8 cellular contexts compared by ENCODE assay signal in the genomic region with DNA sequence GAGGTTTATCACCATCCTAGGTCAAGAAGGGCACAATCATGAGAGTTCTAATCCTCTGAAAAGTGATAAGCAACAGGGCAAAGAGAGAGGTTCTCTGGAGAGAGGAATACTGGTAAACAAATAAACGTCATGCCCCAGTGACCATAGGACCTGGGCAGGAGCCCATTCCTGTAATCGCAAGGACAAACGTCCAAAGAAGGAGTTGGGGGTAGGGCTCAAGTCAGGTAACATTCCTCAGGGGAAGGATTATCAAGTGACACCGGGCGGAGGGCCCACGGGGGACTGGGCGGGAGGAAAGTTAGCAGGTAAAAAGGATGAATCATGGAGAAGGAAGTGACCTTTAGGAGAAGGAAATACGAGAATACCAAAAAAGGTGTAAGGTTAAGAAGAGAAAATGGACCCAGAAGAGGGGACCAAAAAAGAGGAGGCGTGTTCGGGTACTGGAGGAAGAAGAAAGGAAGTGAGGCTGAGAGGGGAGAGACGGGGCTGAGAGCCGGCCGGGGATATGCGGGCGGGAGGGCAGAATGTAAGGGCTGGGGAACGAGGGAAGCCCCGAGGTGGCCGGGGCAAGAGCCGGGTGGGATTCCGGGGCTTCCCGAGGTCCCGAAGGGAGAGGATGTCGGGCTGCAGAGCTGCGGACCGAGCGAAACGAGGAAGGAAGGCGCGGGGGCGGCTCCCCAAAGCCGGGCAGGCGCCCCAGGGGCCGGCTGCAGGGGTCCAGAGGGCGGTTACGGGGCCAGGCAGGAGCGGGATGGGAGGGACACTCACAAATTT. TPM values are rescaled to one million over a fixed set of nuclear protein-coding genes. Genes with fewer than 3 reads are reported as not detected.
DNase-seq lines count a peak whose midpoint lies in the region; FAIRE-seq and TF ChIP-seq lines count a peak whose summit lies in the region.

No MANE protein-coding gene starts in this region.

- peak; percentile 51 for DNase-seq in GM10266 (ENCODE audit: extremely low spot score)
- peak; percentile 30 for DNase-seq in H4 (ENCODE audit: low spot score)
- DNase-seq in Karpas-422, result peak; percentile 81
- peak in 4 of 5 experiments; percentile 35 to 64 (median 53) for DNase-seq in T-helper 2 cell
- peak; percentile 41 to 86 for DNase-seq in T47D (ENCODE audit: low read depth in 1 of 2, low spot score in 1 of 2)
- DNase-seq in kidney, result peak; percentile 90
- DNase-seq in stimulated activated CD4-positive, alpha-beta T cell treated with anti-CD3 and anti-CD28 coated beads, Interleukin-4, amount 100 ng/mL, for 1 hour, result peak; percentile 60
- no peak for DNase-seq in frontal cortex (ENCODE audit: low spot score in 2 of 2)

- H3K9me3 ChIP-seq in Karpas-422 (ENCODE audit: low read length) (no peaks in the 10 kb centered on the region), kidney (ENCODE audit: control insufficient read depth in 1 of 2, low read length in 2 of 2) (no peaks in the 10 kb centered on the region)

- no peak for FAIRE-seq in kidney (lab: Jason Lieb, UNC)
- FAIRE-seq in frontal cortex (lab: Jason Lieb, UNC), result no peak

- H3K9ac ChIP-seq in Karpas-422 (ENCODE audit: low read length) (peak overlapping the region; percentile 84), kidney (ENCODE audit: low read length in 2 of 2) (peak overlapping the region; percentile 55 to 77)

- H2AFZ ChIP-seq in Karpas-422 (ENCODE audit: low read length), result no peak overlapping the region

- no peak for TF ChIP-seq CTCF in GM10266 (IDR thresholded peaks at IDR 0.05; ENCODE audit: control insufficient read depth, insufficient read depth, low read depth, missing control alignments)
- TF ChIP-seq CTCF in kidney (IDR thresholded peaks at IDR 0.05; ENCODE audit: borderline replicate concordance, extremely low read depth, insufficient read depth), result no peak

- H3K27ac ChIP-seq in Karpas-422 (ENCODE audit: low read length), result peak overlapping the region; percentile 76
- H3K27ac ChIP-seq in kidney (ENCODE audit: low read depth in 2 of 2, low read length in 2 of 2), result peak overlapping the region; percentile 90 to 94

- H3K36me3 ChIP-seq in Karpas-422 (ENCODE audit: insufficient read depth, low read length), result peaks cover 21% of the 10 kb centered on the region; the same call in 1 of the 2 replicates
- peaks cover 9 to 27% of the 10 kb centered on the region in 2 donors for H3K36me3 ChIP-seq in kidney (ENCODE audit: control insufficient read depth in 1 of 2, insufficient read depth in 2 of 2, low read length in 2 of 2)

- H3K79me2 ChIP-seq in Karpas-422 (ENCODE audit: low read length), result peaks cover 50% of the 10 kb centered on the region

- no peaks in the 10 kb centered on the region for H3K9me2 ChIP-seq in Karpas-422 (replicated peaks; ENCODE audit: insufficient read depth, low read length)

- H3K4me2 ChIP-seq in Karpas-422 (ENCODE audit: low read depth, low read length, poor library complexity, severe bottlenecking), result peak overlapping the region; percentile 87

- peak overlapping the region; percentile 71 for H3K4me3 ChIP-seq in Karpas-422 (ENCODE audit: low read length)
- H3K4me3 ChIP-seq in kidney (ENCODE audit: low read length in 2 of 2), result peak overlapping the region; percentile 62 to 93

- in situ Hi-C loops in T47D (cut with HindIII; ENCODE audit: low pct_unique_long_range_greater_than_20kb, low sequenced_read_pairs), result no loop called here

- intact Hi-C loops in kidney (cut with DNase I), result no loop called here

- peaks cover 3% of the 10 kb centered on the region; the same call in 1 of the 2 replicates for H4K20me1 ChIP-seq in Karpas-422 (ENCODE audit: insufficient read depth, low read depth, low read length)

- no peaks in the 10 kb centered on the region for H3K27me3 ChIP-seq in Karpas-422 (ENCODE audit: low read length)

- H3K4me1 ChIP-seq in Karpas-422 (ENCODE audit: low read length) (peaks cover 47% of the 10 kb centered on the region), kidney (ENCODE audit: control insufficient read depth in 1 of 2, insufficient read depth in 1 of 2, low read depth in 1 of 2, low read length in 2 of 2) (peaks cover 3 to 18% of the 10 kb centered on the region in 2 donors)

RNA-seq across cellular contexts. Expression of a gene that starts 0.6 kb away (rescaled TPM):
- 24.3 and 40.7 TPM in 2 replicates for total RNA-seq in H4 (2014; rRNA removed; shearing (Covaris generic))
- total RNA-seq in Karpas-422 (2014; rRNA removed; shearing (Covaris generic); ENCODE audit: low replicate concordance), result 147 and 181 TPM in 2 replicates
- 156 TPM for total RNA-seq in kidney
- 60.6 TPM for polyA plus RNA-seq in kidney (ENCODE audit: insufficient read depth, low read depth, low replicate concordance)
- 22.4 TPM for total RNA-seq in frontal cortex

RNA-seq across cellular contexts. Expression of a gene that starts 18.4 kb away (rescaled TPM):
- total RNA-seq in H4 (2014; rRNA removed; shearing (Covaris generic)), result 76.5 and 82.1 TPM in 2 replicates
- total RNA-seq in Karpas-422 (2014; rRNA removed; shearing (Covaris generic); ENCODE audit: low replicate concordance), result 96.0 and 128 TPM in 2 replicates
- total RNA-seq in kidney (44.7 TPM), frontal cortex (44.8 TPM)
- polyA plus RNA-seq in kidney (ENCODE audit: insufficient read depth, low read depth, low replicate concordance), result 47.5 TPM

RNA-seq across cellular contexts. Expression of a gene that starts 18.6 kb away (rescaled TPM):
- total RNA-seq in H4 (2014; rRNA removed; shearing (Covaris generic)), result 4.5 and 8.4 TPM in 2 replicates
- total RNA-seq in Karpas-422 (2014; rRNA removed; shearing (Covaris generic); ENCODE audit: low replicate concordance), result 20.4 and 48.3 TPM in 2 replicates
- 3.0 TPM for total RNA-seq in kidney
- 8.2 TPM for polyA plus RNA-seq in kidney (ENCODE audit: insufficient read depth, low read depth, low replicate concordance)
- total RNA-seq in frontal cortex, result 7.3 TPM

RNA-seq across cellular contexts. Expression of a gene that starts 33.0 kb away (rescaled TPM):
- total RNA-seq in H4 (2014; rRNA removed; shearing (Covaris generic)), result 5.9 and 11.0 TPM in 2 replicates
- total RNA-seq in Karpas-422 (2014; rRNA removed; shearing (Covaris generic); ENCODE audit: low replicate concordance), result 14.6 and 19.3 TPM in 2 replicates
- total RNA-seq in kidney, result 20.3 TPM
- 6.4 TPM for polyA plus RNA-seq in kidney (ENCODE audit: insufficient read depth, low read depth, low replicate concordance)
- 0.82 TPM for total RNA-seq in frontal cortex

Comparison
In these comparisons a context has a peak if more than half of its experiments do, and no peak if none do; other contexts are left out.
1. DNase-seq: peak in GM10266 (single experiment), H4 (single experiment), Karpas-422 (single experiment), T-helper 2 cell (4 of 5), T47D (2 of 2), kidney (single experiment) and stimulated activated CD4-positive, alpha-beta T cell treated with anti-CD3 and anti-CD28 coated beads, Interleukin-4, amount 100 ng/mL, for 1 hour (single experiment); none in frontal cortex (0 of 2).